Comparison of ENCODE assay signal across 16 cellular contexts in genomic region chr9:75962186-75963036, GRCh38.
A peak's percentile ranks its signal among the peaks of the same experiment; 100 is the strongest.
DNase-seq lines count a peak whose midpoint lies in the region; ATAC-seq, FAIRE-seq and TF ChIP-seq lines count a peak whose summit lies in the region.
"Had no signal": no experiment of that assay in that cellular context is flagged by ENCODE, and none has a peak within 500 bp of the region (broad histone marks: within the 10 kb centered on the region; RNA-seq: fewer than 3 reads in every experiment).

No MANE protein-coding gene starts in this region.

- TF ChIP-seq CTCF in lower lobe of right lung (IDR thresholded peaks at IDR 0.05) (no peak), tibial nerve (IDR thresholded peaks at IDR 0.05) (no peak)

- H3K27ac ChIP-seq in lower lobe of right lung = no peak overlapping the region
- no peak overlapping the region for H3K27ac ChIP-seq in tibial nerve
- H3K27ac ChIP-seq: SK-N-MC had no signal

- H3K27me3 ChIP-seq in lower lobe of right lung (ENCODE audit: low read depth) (no peaks in the 10 kb centered on the region), tibial nerve (no peaks in the 10 kb centered on the region)

- no peak for FAIRE-seq in GM19239 (lab: Jason Lieb, UNC)
- FAIRE-seq: endometrium had no signal

- H3K36me3 Mint-ChIP-seq in activated naive CD4-positive, alpha-beta T cell treated with anti-CD3 and anti-CD28 coated beads, Interleukin-2, amount 50 U/mL, for 72 hours = peaks cover 6 to 14% of the 10 kb centered on the region in 2 donors
- no peaks in the 10 kb centered on the region for H3K36me3 Mint-ChIP-seq in activated T-helper 17 cell treated with anti-CD3 and anti-CD28 coated beads, Interleukin-2, amount 50 U/mL, for 72 hours (ENCODE audit: low read depth)
- H3K36me3 Mint-ChIP-seq: activated CD4-positive, alpha-beta memory T cell treated with anti-CD3 and anti-CD28 coated beads for 36 hours had no signal

- H3K9me3 ChIP-seq in lower lobe of right lung = no peaks in the 10 kb centered on the region
- H3K9me3 ChIP-seq in tibial nerve = no peaks in the 10 kb centered on the region

- no peaks in the 10 kb centered on the region for H3K27me3 Mint-ChIP-seq in activated T-helper 17 cell treated with anti-CD3 and anti-CD28 coated beads, Interleukin-2, amount 50 U/mL, for 72 hours
- H3K27me3 Mint-ChIP-seq: activated CD4-positive, alpha-beta memory T cell treated with anti-CD3 and anti-CD28 coated beads for 36 hours; stimulated activated naive CD8-positive, alpha-beta T cell treated with anti-CD3 and anti-CD28 coated beads, Interleukin-15, Interleukin-2, amounts not matched to agents 100 ng/mL and 50 ng/mL, for 24 hours had no signal

- TF ChIP-seq POLR2A in tibial nerve (IDR thresholded peaks at IDR 0.05) = no peak

- H3K27ac Mint-ChIP-seq in activated naive CD4-positive, alpha-beta T cell treated with anti-CD3 and anti-CD28 coated beads, Interleukin-2, amount 50 U/mL, for 72 hours = peak overlapping the region in 1 of 2 donors; percentile 62
- no peak overlapping the region for H3K27ac Mint-ChIP-seq in activated T-helper 17 cell treated with anti-CD3 and anti-CD28 coated beads, Interleukin-2, amount 50 U/mL, for 72 hours
- H3K27ac Mint-ChIP-seq: activated CD4-positive, alpha-beta memory T cell treated with anti-CD3 and anti-CD28 coated beads for 36 hours; stimulated activated naive CD8-positive, alpha-beta T cell treated with anti-CD3 and anti-CD28 coated beads, Interleukin-15, Interleukin-2, amounts not matched to agents 100 ng/mL and 50 ng/mL, for 24 hours had no signal

- WGBS in tibial nerve, 2 donors = 80 to 86% methylated on average over 10 of the region's 10 CpGs

- H3K4me3 ChIP-seq in lower lobe of right lung (no peak overlapping the region), tibial nerve (no peak overlapping the region)
- H3K4me3 ChIP-seq: SK-N-MC had no signal

- DNase-seq in activated naive CD4-positive, alpha-beta T cell treated with anti-CD3 and anti-CD28 coated beads, Interleukin-2, amount 50 U/mL, for 72 hours (ENCODE audit: low spot score in 2 of 2) = no peak
- no peak for DNase-seq in activated naive CD4-positive, alpha-beta T cell (lab: John Stamatoyannopoulos, UW)
- peak; percentile 74 for DNase-seq in lower lobe of right lung
- DNase-seq in tibial nerve (ENCODE audit: low spot score in 2 of 2) = peak; percentile 12 to 29
- no peak for DNase-seq in stimulated activated naive CD4-positive, alpha-beta T cell (lab: John Stamatoyannopoulos, UW)
- no peak for DNase-seq in HPDE6-E6E7 (ENCODE audit: extremely low spot score)
- DNase-seq in GM19239 (ENCODE audit: insufficient read length, low spot score) = no peak
- DNase-seq: activated CD4-positive, alpha-beta memory T cell treated with anti-CD3 and anti-CD28 coated beads for 36 hours; GF-D8; KG1; NCI-H524; stimulated activated CD4-positive, alpha-beta T cell treated with anti-CD3 and anti-CD28 coated beads, Interleukin-2, amount 100 ng/mL, for 24 hours had no signal

- intact Hi-C loops in lower lobe of right lung (cut with DNase I) = no loop called here

- peak in 1 of 2 donors; percentile 26 for TF ChIP-seq EP300 in tibial nerve (IDR thresholded peaks at IDR 0.05)

- ATAC-seq in activated naive CD4-positive, alpha-beta T cell treated with anti-CD3 and anti-CD28 coated beads, Interleukin-2, amount 50 U/mL, for 72 hours = peak; percentile 18 to 22
- peak; percentile 16 for ATAC-seq in activated T-helper 17 cell treated with anti-CD3 and anti-CD28 coated beads, Interleukin-2, amount 50 U/mL, for 72 hours (replicated peaks)
- peak; percentile 46 to 81 for ATAC-seq in lower lobe of right lung

- H3K4me1 Mint-ChIP-seq in activated T-helper 17 cell treated with anti-CD3 and anti-CD28 coated beads, Interleukin-2, amount 50 U/mL, for 72 hours = peaks cover 11% of the 10 kb centered on the region

- H3K4me3 Mint-ChIP-seq in activated T-helper 17 cell treated with anti-CD3 and anti-CD28 coated beads, Interleukin-2, amount 50 U/mL, for 72 hours = no peak overlapping the region
- H3K4me3 Mint-ChIP-seq: activated CD4-positive, alpha-beta memory T cell treated with anti-CD3 and anti-CD28 coated beads for 36 hours; stimulated activated naive CD8-positive, alpha-beta T cell treated with anti-CD3 and anti-CD28 coated beads, Interleukin-15, Interleukin-2, amounts not matched to agents 100 ng/mL and 50 ng/mL, for 24 hours had no signal

- H3K4me1 ChIP-seq in lower lobe of right lung (peaks cover 11% of the 10 kb centered on the region), tibial nerve (peaks cover 0 to 33% (median 2%) of the 10 kb centered on the region in 4 donors)

- peaks cover 3 to 12% of the 10 kb centered on the region in 2 donors for H3K9me3 Mint-ChIP-seq in activated naive CD4-positive, alpha-beta T cell treated with anti-CD3 and anti-CD28 coated beads, Interleukin-2, amount 50 U/mL, for 72 hours
- H3K9me3 Mint-ChIP-seq in activated T-helper 17 cell treated with anti-CD3 and anti-CD28 coated beads, Interleukin-2, amount 50 U/mL, for 72 hours = peaks cover 3% of the 10 kb centered on the region
- H3K9me3 Mint-ChIP-seq: activated CD4-positive, alpha-beta memory T cell treated with anti-CD3 and anti-CD28 coated beads for 36 hours; stimulated activated naive CD8-positive, alpha-beta T cell treated with anti-CD3 and anti-CD28 coated beads, Interleukin-15, Interleukin-2, amounts not matched to agents 100 ng/mL and 50 ng/mL, for 24 hours had no signal

- H3K36me3 ChIP-seq in lower lobe of right lung (no peaks in the 10 kb centered on the region), tibial nerve (no peaks in the 10 kb centered on the region)

Comparison
In these comparisons a context has a peak if more than half of its experiments do, and no peak if none do; other contexts are left out.
1. DNase-seq: peak in lower lobe of right lung (single experiment) and tibial nerve (2 of 2); none in activated naive CD4-positive, alpha-beta T cell treated with anti-CD3 and anti-CD28 coated beads, Interleukin-2, amount 50 U/mL, for 72 hours (0 of 2), activated naive CD4-positive, alpha-beta T cell (0 of 4), stimulated activated naive CD4-positive, alpha-beta T cell (0 of 6), HPDE6-E6E7 (single experiment) and GM19239 (single experiment).
2. Peak in every context shown above with its lines, with median percentiles within 50 percentile points of each other: ATAC-seq.